In the genomic region with DNA sequence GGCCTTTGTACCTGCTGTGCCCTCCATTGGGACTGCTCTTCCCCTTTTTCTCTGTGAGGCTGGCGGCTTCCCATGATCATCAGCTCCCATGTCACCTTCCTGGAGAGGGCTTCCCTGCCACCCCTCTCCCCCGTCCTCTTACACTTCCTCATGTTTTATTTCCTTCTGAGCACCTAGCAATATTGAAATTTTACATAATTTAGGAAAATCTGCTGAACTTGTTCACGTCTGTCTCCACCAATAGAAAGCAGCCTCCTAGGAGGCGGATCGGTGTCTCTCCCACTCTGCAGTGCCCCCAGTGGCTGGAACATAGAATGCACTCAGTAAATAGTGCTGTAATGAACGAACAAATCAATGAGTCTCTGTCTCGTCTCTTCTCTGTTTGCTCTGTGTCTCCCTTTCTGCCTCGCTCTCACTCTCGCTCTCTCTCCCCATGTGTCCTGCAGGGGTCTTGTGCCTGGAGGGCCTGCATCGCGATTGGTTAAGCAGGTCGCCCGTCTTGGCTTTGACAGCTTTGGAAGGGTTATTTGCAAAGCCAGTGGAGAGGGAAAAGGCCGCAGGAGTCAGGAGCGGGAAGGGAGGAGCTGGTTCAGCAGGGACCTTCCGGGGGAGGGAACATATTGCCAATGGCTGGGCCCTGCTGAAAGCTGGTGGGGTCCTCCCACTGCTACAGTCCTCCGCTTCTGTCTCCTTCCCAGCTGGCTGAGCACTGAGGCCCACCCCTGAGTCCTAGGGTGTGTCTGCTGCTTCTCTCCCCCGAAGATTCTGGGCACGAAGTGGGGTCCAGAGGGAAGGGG, we compare ENCODE assay signal across 1 cellular context.
A peak's percentile ranks its signal among the peaks of the same experiment; 100 is the strongest.
TF ChIP-seq lines count a peak whose summit lies in the region.

No MANE protein-coding gene starts in this region.

TF ChIP-seq in HepG2, 621 proteins besides CTCF, POLR2A, EP300 and RAD21 (continued from another document and continues in another):
- TF ChIP-seq, protein P1, sequence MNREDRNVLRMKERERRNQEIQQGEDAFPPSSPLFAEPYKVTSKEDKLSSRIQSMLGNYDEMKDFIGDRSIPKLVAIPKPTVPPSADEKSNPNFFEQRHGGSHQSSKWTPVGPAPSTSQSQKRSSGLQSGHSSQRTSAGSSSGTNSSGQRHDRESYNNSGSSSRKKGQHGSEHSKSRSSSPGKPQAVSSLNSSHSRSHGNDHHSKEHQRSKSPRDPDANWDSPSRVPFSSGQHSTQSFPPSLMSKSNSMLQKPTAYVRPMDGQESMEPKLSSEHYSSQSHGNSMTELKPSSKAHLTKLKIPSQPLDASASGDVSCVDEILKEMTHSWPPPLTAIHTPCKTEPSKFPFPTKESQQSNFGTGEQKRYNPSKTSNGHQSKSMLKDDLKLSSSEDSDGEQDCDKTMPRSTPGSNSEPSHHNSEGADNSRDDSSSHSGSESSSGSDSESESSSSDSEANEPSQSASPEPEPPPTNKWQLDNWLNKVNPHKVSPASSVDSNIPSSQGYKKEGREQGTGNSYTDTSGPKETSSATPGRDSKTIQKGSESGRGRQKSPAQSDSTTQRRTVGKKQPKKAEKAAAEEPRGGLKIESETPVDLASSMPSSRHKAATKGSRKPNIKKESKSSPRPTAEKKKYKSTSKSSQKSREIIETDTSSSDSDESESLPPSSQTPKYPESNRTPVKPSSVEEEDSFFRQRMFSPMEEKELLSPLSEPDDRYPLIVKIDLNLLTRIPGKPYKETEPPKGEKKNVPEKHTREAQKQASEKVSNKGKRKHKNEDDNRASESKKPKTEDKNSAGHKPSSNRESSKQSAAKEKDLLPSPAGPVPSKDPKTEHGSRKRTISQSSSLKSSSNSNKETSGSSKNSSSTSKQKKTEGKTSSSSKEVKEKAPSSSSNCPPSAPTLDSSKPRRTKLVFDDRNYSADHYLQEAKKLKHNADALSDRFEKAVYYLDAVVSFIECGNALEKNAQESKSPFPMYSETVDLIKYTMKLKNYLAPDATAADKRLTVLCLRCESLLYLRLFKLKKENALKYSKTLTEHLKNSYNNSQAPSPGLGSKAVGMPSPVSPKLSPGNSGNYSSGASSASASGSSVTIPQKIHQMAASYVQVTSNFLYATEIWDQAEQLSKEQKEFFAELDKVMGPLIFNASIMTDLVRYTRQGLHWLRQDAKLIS (CRISPR knock-in tag; IDR thresholded peaks at IDR 0.05) = no peak
- TF ChIP-seq ZSCAN21 (CRISPR knock-in tag; IDR thresholded peaks at IDR 0.05; ENCODE audit: borderline replicate concordance) (0 out of 2 replicates have a peak, but pooled peaks have one; percentile 41), FOXK1 (CRISPR knock-in tag; IDR thresholded peaks at IDR 0.05; ENCODE audit: borderline replicate concordance, low read depth) (peak; percentile 61; the same call in 1 of the 2 replicates), PHF8 (CRISPR knock-in tag; IDR thresholded peaks at IDR 0.05) (peak; percentile 49), CBX1 (IDR thresholded peaks at IDR 0.05; ENCODE audit: low read depth) (peak; percentile 22), NAIF1 (CRISPR knock-in tag; IDR thresholded peaks at IDR 0.05; ENCODE audit: borderline replicate concordance) (no peak), YY1 (IDR thresholded peaks at IDR 0.05; ENCODE audit: insufficient read depth, insufficient replicate concordance, low read depth, low read length) (peak; percentile 11), FOXJ3 (CRISPR knock-in tag; IDR thresholded peaks at IDR 0.05; ENCODE audit: borderline replicate concordance) (no peak), GABPB1 (CRISPR knock-in tag; IDR thresholded peaks at IDR 0.05) (peak; percentile 52), SIX1 (CRISPR knock-in tag; IDR thresholded peaks at IDR 0.05; ENCODE audit: borderline replicate concordance) (peak; percentile 33; the same call in 1 of the 2 replicates), HNF4G (IDR thresholded peaks at IDR 0.05; ENCODE audit: borderline replicate concordance, low read depth, low read length) (no peak), HNF4G (CRISPR knock-in tag; IDR thresholded peaks at IDR 0.05; ENCODE audit: borderline replicate concordance, low read depth) (no peak), ZNF20 (CRISPR knock-in tag; IDR thresholded peaks at IDR 0.05) (no peak), HHEX (CRISPR knock-in tag; IDR thresholded peaks at IDR 0.05) (0 out of 2 replicates have a peak, but pooled peaks have one; percentile 52), DMAP1 (CRISPR knock-in tag; IDR thresholded peaks at IDR 0.05) (peak; percentile 70; the same call in 1 of the 2 replicates), SATB2 (CRISPR knock-in tag; IDR thresholded peaks at IDR 0.05) (no peak), SP1 (IDR thresholded peaks at IDR 0.05) (no peak), SP1 (CRISPR knock-in tag; IDR thresholded peaks at IDR 0.05) (peak; percentile 83), POLR2G (IDR thresholded peaks at IDR 0.05; ENCODE audit: low read depth, low read length) (peak; percentile 51; the same call in 1 of the 2 replicates), SRY (CRISPR knock-in tag; IDR thresholded peaks at IDR 0.05) (0 out of 2 replicates have a peak, but pooled peaks have one; percentile 70), ZFP36L1 (CRISPR knock-in tag; IDR thresholded peaks at IDR 0.05) (peak; percentile 48; the same call in 1 of the 2 replicates), ZNF562 (CRISPR knock-in tag; IDR thresholded peaks at IDR 0.05; ENCODE audit: borderline replicate concordance) (no peak), CENPT (CRISPR knock-in tag; IDR thresholded peaks at IDR 0.05; ENCODE audit: low read depth) (no peak), ZNF296 (CRISPR knock-in tag; conservative IDR thresholded peaks at IDR 0.05) (0 out of 2 replicates have a peak, but pooled peaks have one; percentile 30), ZNF24 (IDR thresholded peaks at IDR 0.05) (peak; percentile 70; the same call in 1 of the 2 replicates), ZNF337 (CRISPR knock-in tag; IDR thresholded peaks at IDR 0.05; ENCODE audit: borderline replicate concordance, low read depth) (no peak), ARID2 (CRISPR knock-in tag; IDR thresholded peaks at IDR 0.05; ENCODE audit: borderline replicate concordance) (no peak; the same call in 1 of the 2 replicates), STAT5B (CRISPR knock-in tag; IDR thresholded peaks at IDR 0.05) (no peak)
- TF ChIP-seq, protein P2, sequence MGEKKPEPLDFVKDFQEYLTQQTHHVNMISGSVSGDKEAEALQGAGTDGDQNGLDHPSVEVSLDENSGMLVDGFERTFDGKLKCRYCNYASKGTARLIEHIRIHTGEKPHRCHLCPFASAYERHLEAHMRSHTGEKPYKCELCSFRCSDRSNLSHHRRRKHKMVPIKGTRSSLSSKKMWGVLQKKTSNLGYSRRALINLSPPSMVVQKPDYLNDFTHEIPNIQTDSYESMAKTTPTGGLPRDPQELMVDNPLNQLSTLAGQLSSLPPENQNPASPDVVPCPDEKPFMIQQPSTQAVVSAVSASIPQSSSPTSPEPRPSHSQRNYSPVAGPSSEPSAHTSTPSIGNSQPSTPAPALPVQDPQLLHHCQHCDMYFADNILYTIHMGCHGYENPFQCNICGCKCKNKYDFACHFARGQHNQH (CRISPR knock-in tag; IDR thresholded peaks at IDR 0.05) = peak; percentile 55; the same call in 1 of the 2 replicates
- TF ChIP-seq, protein P3, sequence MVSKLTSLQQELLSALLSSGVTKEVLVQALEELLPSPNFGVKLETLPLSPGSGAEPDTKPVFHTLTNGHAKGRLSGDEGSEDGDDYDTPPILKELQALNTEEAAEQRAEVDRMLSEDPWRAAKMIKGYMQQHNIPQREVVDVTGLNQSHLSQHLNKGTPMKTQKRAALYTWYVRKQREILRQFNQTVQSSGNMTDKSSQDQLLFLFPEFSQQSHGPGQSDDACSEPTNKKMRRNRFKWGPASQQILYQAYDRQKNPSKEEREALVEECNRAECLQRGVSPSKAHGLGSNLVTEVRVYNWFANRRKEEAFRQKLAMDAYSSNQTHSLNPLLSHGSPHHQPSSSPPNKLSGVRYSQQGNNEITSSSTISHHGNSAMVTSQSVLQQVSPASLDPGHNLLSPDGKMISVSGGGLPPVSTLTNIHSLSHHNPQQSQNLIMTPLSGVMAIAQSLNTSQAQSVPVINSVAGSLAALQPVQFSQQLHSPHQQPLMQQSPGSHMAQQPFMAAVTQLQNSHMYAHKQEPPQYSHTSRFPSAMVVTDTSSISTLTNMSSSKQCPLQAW (CRISPR knock-in tag; IDR thresholded peaks at IDR 0.05) = peak; percentile 19; the same call in 1 of the 2 replicates
- TF ChIP-seq, protein P4, sequence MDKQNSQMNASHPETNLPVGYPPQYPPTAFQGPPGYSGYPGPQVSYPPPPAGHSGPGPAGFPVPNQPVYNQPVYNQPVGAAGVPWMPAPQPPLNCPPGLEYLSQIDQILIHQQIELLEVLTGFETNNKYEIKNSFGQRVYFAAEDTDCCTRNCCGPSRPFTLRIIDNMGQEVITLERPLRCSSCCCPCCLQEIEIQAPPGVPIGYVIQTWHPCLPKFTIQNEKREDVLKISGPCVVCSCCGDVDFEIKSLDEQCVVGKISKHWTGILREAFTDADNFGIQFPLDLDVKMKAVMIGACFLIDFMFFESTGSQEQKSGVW (CRISPR knock-in tag; IDR thresholded peaks at IDR 0.05; ENCODE audit: borderline replicate concordance) = no peak
- TF ChIP-seq, protein P5, sequence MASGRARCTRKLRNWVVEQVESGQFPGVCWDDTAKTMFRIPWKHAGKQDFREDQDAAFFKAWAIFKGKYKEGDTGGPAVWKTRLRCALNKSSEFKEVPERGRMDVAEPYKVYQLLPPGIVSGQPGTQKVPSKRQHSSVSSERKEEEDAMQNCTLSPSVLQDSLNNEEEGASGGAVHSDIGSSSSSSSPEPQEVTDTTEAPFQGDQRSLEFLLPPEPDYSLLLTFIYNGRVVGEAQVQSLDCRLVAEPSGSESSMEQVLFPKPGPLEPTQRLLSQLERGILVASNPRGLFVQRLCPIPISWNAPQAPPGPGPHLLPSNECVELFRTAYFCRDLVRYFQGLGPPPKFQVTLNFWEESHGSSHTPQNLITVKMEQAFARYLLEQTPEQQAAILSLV (CRISPR knock-in tag; IDR thresholded peaks at IDR 0.05; ENCODE audit: borderline replicate concordance) = no peak; the same call in 1 of the 2 replicates
- TF ChIP-seq, protein P6, sequence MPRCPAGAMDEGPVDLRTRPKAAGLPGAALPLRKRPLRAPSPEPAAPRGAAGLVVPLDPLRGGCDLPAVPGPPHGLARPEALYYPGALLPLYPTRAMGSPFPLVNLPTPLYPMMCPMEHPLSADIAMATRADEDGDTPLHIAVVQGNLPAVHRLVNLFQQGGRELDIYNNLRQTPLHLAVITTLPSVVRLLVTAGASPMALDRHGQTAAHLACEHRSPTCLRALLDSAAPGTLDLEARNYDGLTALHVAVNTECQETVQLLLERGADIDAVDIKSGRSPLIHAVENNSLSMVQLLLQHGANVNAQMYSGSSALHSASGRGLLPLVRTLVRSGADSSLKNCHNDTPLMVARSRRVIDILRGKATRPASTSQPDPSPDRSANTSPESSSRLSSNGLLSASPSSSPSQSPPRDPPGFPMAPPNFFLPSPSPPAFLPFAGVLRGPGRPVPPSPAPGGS (CRISPR knock-in tag; IDR thresholded peaks at IDR 0.05) = peak; percentile 81
- TF ChIP-seq, protein P7, sequence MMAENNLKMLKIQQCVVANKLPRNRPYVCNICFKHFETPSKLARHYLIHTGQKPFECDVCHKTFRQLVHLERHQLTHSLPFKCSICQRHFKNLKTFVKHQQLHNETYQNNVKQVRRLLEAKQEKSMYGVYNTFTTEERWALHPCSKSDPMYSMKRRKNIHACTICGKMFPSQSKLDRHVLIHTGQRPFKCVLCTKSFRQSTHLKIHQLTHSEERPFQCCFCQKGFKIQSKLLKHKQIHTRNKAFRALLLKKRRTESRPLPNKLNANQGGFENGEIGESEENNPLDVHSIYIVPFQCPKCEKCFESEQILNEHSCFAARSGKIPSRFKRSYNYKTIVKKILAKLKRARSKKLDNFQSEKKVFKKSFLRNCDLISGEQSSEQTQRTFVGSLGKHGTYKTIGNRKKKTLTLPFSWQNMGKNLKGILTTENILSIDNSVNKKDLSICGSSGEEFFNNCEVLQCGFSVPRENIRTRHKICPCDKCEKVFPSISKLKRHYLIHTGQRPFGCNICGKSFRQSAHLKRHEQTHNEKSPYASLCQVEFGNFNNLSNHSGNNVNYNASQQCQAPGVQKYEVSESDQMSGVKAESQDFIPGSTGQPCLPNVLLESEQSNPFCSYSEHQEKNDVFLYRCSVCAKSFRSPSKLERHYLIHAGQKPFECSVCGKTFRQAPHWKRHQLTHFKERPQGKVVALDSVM (CRISPR knock-in tag; IDR thresholded peaks at IDR 0.05) = peak; percentile 59
- TF ChIP-seq, protein P8, sequence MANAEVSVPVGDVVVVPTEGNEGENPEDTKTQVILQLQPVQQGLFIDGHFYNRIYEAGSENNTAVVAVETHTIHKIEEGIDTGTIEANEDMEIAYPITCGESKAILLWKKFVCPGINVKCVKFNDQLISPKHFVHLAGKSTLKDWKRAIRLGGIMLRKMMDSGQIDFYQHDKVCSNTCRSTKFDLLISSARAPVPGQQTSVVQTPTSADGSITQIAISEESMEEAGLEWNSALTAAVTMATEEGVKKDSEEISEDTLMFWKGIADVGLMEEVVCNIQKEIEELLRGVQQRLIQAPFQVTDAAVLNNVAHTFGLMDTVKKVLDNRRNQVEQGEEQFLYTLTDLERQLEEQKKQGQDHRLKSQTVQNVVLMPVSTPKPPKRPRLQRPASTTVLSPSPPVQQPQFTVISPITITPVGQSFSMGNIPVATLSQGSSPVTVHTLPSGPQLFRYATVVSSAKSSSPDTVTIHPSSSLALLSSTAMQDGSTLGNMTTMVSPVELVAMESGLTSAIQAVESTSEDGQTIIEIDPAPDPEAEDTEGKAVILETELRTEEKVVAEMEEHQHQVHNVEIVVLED (CRISPR knock-in tag; IDR thresholded peaks at IDR 0.05; ENCODE audit: borderline replicate concordance) = peak; percentile 50; the same call in 1 of the 2 replicates
- TF ChIP-seq, protein P9, sequence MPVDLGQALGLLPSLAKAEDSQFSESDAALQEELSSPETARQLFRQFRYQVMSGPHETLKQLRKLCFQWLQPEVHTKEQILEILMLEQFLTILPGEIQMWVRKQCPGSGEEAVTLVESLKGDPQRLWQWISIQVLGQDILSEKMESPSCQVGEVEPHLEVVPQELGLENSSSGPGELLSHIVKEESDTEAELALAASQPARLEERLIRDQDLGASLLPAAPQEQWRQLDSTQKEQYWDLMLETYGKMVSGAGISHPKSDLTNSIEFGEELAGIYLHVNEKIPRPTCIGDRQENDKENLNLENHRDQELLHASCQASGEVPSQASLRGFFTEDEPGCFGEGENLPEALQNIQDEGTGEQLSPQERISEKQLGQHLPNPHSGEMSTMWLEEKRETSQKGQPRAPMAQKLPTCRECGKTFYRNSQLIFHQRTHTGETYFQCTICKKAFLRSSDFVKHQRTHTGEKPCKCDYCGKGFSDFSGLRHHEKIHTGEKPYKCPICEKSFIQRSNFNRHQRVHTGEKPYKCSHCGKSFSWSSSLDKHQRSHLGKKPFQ (CRISPR knock-in tag; IDR thresholded peaks at IDR 0.05; ENCODE audit: insufficient replicate concordance) = no peak
